ENCODE assay signal across 20 cellular contexts in the genomic region with DNA sequence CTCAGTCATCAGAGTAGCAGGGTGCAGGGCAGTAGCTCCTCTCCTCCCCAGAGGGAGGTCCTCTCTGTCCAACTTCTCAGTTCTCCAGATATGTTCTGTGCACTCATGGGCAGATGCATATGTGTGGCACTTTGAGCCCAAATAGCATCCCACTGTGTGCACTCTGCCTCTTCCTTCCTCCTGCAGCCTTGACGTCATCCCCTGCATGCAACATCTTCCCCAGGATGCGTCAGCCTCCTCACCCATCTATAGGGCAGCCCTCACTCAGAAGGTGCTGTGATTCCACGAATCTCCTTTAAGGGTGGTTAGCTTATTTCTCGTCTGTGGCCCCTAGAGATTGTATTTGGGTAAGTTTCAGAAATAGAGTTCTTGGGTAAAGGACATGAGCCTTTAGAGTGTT. TPM values are rescaled to one million over a fixed set of nuclear protein-coding genes. Genes with fewer than 3 reads are reported as not detected.
DNase-seq lines count a peak whose midpoint lies in the region; ATAC-seq, FAIRE-seq and TF ChIP-seq lines count a peak whose summit lies in the region.
"Had no signal": no experiment of that assay in that cellular context is flagged by ENCODE, and none has a peak within 500 bp of the region (broad histone marks: within the 10 kb centered on the region; RNA-seq: fewer than 3 reads in every experiment).

No MANE protein-coding gene starts in this region.

- peaks cover 62% of the 10 kb centered on the region for H3K4me1 Mint-ChIP-seq in osteocyte (ENCODE audit: unreplicated experiment)

- no peaks in the 10 kb centered on the region for H3K27me3 ChIP-seq in heart right ventricle
- H3K27me3 ChIP-seq in dorsolateral prefrontal cortex: no peaks in the 10 kb centered on the region
- no peaks in the 10 kb centered on the region for H3K27me3 ChIP-seq in upper lobe of left lung
- H3K27me3 ChIP-seq: spleen had no signal

- FAIRE-seq in frontal cortex (lab: Jason Lieb, UNC): no peak
- FAIRE-seq: HepG2 had no signal

- H3K9me3 Mint-ChIP-seq in osteocyte (ENCODE audit: unreplicated experiment): no peaks in the 10 kb centered on the region
- H3K9me3 Mint-ChIP-seq: CD8-positive, alpha-beta T cell had no signal

- H3K4me1 ChIP-seq in heart right ventricle: peaks cover 17 to 58% (median 46%) of the 10 kb centered on the region in 9 donors
- peaks cover 6 to 30% (median 12%) of the 10 kb centered on the region in 4 donors for H3K4me1 ChIP-seq in upper lobe of left lung

- H3K27ac ChIP-seq in heart right ventricle (peak overlapping the region in 9 of 10 donors; percentile 57 to 90 (median 87)), dorsolateral prefrontal cortex (peak overlapping the region in 30 of 59 donors; percentile 10 to 86 (median 72)), upper lobe of left lung (peak overlapping the region in 3 of 4 donors; percentile 44 to 74 (median 57))
- H3K27ac ChIP-seq: GM23248, PC-9 had no signal

- 86 to 92% methylated on average over 4 of the region's 4 CpGs for whole genome bisulfite sequencing in heart right ventricle, 2 donors
- 82 to 85% methylated on average over 4 of the region's 4 CpGs for WGBS in upper lobe of left lung, 2 donors

- H3K4me3 ChIP-seq in heart right ventricle (no peak overlapping the region), dorsolateral prefrontal cortex (no peak overlapping the region), upper lobe of left lung (no peak overlapping the region)
- H3K4me3 ChIP-seq: GM23248, lung, PC-9, spleen had no signal

- H3K27ac Mint-ChIP-seq in osteocyte (ENCODE audit: unreplicated experiment): peak overlapping the region; percentile 39

- DNase-seq in heart right ventricle (no peak), cardiac septum (ENCODE audit: low spot score) (no peak), dorsolateral prefrontal cortex (peak in 1 of 10 donors; percentile 59), osteocyte (ENCODE audit: extremely low spot score, unreplicated experiment) (no peak), upper lobe of left lung (no peak), frontal cortex (ENCODE audit: low spot score in 2 of 2) (no peak), HUDEP-2 (lab: John Stamatoyannopoulos, UW; ENCODE audit: unreplicated experiment in 76 of 76) (no peak)
- DNase-seq: activated CD4-positive, alpha-beta T cell treated with anti-CD3 and anti-CD28 coated beads for 4 hours; activated gamma-delta T cell; CD8-positive, alpha-beta T cell; DMS79 treated with DMSO at 0.1 percent for 48 hours; GM23248; NCI-H1436 treated with DMSO at 0.1 percent for 48 hours; spleen; trophoblast cell had no signal

- intact Hi-C loops in heart right ventricle (cut with DNase I) (no loop called here), cardiac septum (cut with DNase I) (no loop called here), dorsolateral prefrontal cortex (cut with DNase I) (no loop called here)

- TF ChIP-seq EP300 in upper lobe of left lung (IDR thresholded peaks at IDR 0.05): no peak

- no peak overlapping the region for H3K4me3 Mint-ChIP-seq in osteocyte (ENCODE audit: unreplicated experiment)
- H3K4me3 Mint-ChIP-seq: CD8-positive, alpha-beta T cell had no signal

- H3K9me3 ChIP-seq in heart right ventricle (no peaks in the 10 kb centered on the region), upper lobe of left lung (no peaks in the 10 kb centered on the region)
- H3K9me3 ChIP-seq: spleen had no signal

- peaks cover 0 to 23% (median 0%) of the 10 kb centered on the region in 9 donors for H3K36me3 ChIP-seq in heart right ventricle
- peaks cover 0 to 17% (median 8%) of the 10 kb centered on the region in 4 donors for H3K36me3 ChIP-seq in upper lobe of left lung

- TF ChIP-seq CTCF in heart right ventricle (IDR thresholded peaks at IDR 0.05): no peak
- no peak for TF ChIP-seq CTCF in dorsolateral prefrontal cortex (IDR thresholded peaks at IDR 0.05 in 54 of 56, conservative IDR thresholded peaks at IDR 0.05 in 2 of 56; ENCODE audit: low read depth in 1 of 56, partially characterized antibody in 56 of 56)
- TF ChIP-seq CTCF in osteocyte (IDR thresholded peaks at IDR 0.05): no peak
- TF ChIP-seq CTCF in upper lobe of left lung (IDR thresholded peaks at IDR 0.05): no peak

- no peak for ATAC-seq in heart right ventricle
- no peak for ATAC-seq in upper lobe of left lung (ENCODE audit: low FRiP score in 2 of 2)
- ATAC-seq in HG03520 (IDR thresholded peaks at IDR 0.05; ENCODE audit: unreplicated experiment): no peak
- ATAC-seq: CD8-positive, alpha-beta T cell; HepG2 had no signal

- H3K36me3 Mint-ChIP-seq in osteocyte (ENCODE audit: unreplicated experiment): no peaks in the 10 kb centered on the region

- TF ChIP-seq POLR2A in upper lobe of left lung (IDR thresholded peaks at IDR 0.05): no peak

- H3K27me3 Mint-ChIP-seq in osteocyte (ENCODE audit: unreplicated experiment): no peaks in the 10 kb centered on the region

RNA-seq across cellular contexts. Expression of gene CRTC1, which starts 22.1 kb away (rescaled TPM):
- total RNA-seq in heart right ventricle (10 to 100 TPM in 3 of 10 donors, 1 to 10 TPM in 7; 6.5 to 11.8 (median 9.3) TPM), cardiac septum (8.8 TPM), dorsolateral prefrontal cortex (100 to 1,000 TPM in 34 of 120 experiments, 10 to 100 TPM in 86; 35.9 to 127 (median 90.4) TPM), osteocyte (24.0 and 25.7 TPM in 2 replicates), upper lobe of left lung (10 to 100 TPM in 4 of 6 donors, 1 to 10 TPM in 2; 5.9 to 27.2 (median 15.6) TPM), frontal cortex (7.3 TPM)
- 1 to 10 TPM; 3.2 to 8.6 TPM for polyA plus RNA-seq in heart right ventricle

RNA-seq across cellular contexts. Expression of gene KLHL26, which starts 24.5 kb away (rescaled TPM):
- total RNA-seq in heart right ventricle (1 to 10 TPM; 4.6 to 8.2 (median 6.3) TPM), cardiac septum (5.4 TPM), dorsolateral prefrontal cortex (10 to 100 TPM; 19.6 to 52.2 (median 36.9) TPM), osteocyte (12.4 and 13.2 TPM in 2 replicates), upper lobe of left lung (10 to 100 TPM in 4 of 6 donors, 1 to 10 TPM in 2; 8.1 to 16.1 (median 12.1) TPM), frontal cortex (5.7 TPM)
- 1 to 10 TPM; 3.4 to 4.6 TPM for polyA plus RNA-seq in heart right ventricle

RNA-seq across cellular contexts. Expression of gene TMEM59L, which starts 48.7 kb away (rescaled TPM):
- total RNA-seq in heart right ventricle: 1 to 10 TPM in 5 of 10 donors, under 1 TPM in 5; 0.13 to 4.5 (median 0.89) TPM
- 10 to 100 TPM in 1 of 2 donors, 1 to 10 TPM in 1; 2.5 to 13.8 TPM for polyA plus RNA-seq in heart right ventricle
- 3.0 TPM for total RNA-seq in cardiac septum
- 100 to 1,000 TPM; 128 to 572 (median 372) TPM for total RNA-seq in dorsolateral prefrontal cortex
- 4.7 and 5.9 TPM in 2 replicates for total RNA-seq in osteocyte
- 1 to 10 TPM in 2 of 6 donors, under 1 TPM in 2, not detected in 2; 0.30 to 2.8 (median 1.0) TPM for total RNA-seq in upper lobe of left lung
- total RNA-seq in frontal cortex: 34.2 TPM
- total RNA-seq: CD8-positive, alpha-beta T cell; dermis microvascular lymphatic vessel endothelial cell had no signal

RNA-seq across cellular contexts. Expression of gene CRLF1, which starts 54.7 kb away (rescaled TPM):
- 10 to 100 TPM in 3 of 10 donors, 1 to 10 TPM in 6, under 1 TPM in 1; 0.68 to 42.1 (median 4.5) TPM for total RNA-seq in heart right ventricle
- 100 to 1,000 TPM; 154 to 161 TPM for polyA plus RNA-seq in heart right ventricle
- 29.6 TPM for total RNA-seq in cardiac septum
- 100 to 1,000 TPM in 2 of 120 experiments, 10 to 100 TPM in 117, 1 to 10 TPM in 1; 5.0 to 148 (median 44.3) TPM for total RNA-seq in dorsolateral prefrontal cortex
- 17.0 and 18.7 TPM in 2 replicates for total RNA-seq in osteocyte
- total RNA-seq in upper lobe of left lung: 10 to 100 TPM; 15.0 to 54.8 (median 20.0) TPM
- 2.4 TPM for total RNA-seq in frontal cortex
- total RNA-seq: CD8-positive, alpha-beta T cell had no signal
